In the genomic region with DNA sequence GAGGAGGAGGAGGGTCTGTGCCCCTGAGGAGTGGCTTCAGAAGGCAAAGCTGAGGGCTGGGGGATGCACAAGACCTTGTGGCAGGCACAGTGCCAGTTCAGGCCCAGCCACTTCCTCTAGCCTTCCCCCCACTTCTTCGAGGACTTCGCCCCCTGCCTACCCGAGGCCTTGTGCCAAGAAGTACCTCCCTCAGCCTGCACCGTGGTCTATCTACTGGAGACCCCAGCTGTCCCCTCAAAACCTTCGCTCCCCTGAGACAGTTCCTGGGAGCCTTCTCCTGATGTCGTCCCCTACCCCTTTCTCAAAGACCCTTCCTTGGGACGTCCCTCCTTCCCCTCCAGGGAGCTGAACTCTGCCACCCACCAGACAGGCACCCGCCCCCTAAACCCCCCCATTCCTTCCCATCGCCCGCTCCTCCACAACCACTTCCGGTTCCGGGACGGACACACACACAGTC, we compare ENCODE assay signal across 8 cellular contexts. TPM values are rescaled to one million over a fixed set of nuclear protein-coding genes. Genes with fewer than 3 reads are reported as not detected.
DNase-seq lines count a peak whose midpoint lies in the region; ATAC-seq and TF ChIP-seq lines count a peak whose summit lies in the region.

No MANE protein-coding gene starts in this region.

- WGBS in right cardiac atrium, result under 1% methylated on average over 13 of the region's 13 CpGs

- H3K4me3 Mint-ChIP-seq in activated naive CD8-positive, alpha-beta T cell treated with anti-CD3 and anti-CD28 coated beads for 36 hours, result peak overlapping the region; percentile 98

- intact Hi-C loops in right cardiac atrium (cut with DNase I), result loop anchor here in 2 of 4 donors (2.0 to 10.0 kb wide), 2 partner anchors 26 to 74 kb away; a partner anchor contains a TSS
- intact Hi-C loops in gastrocnemius medialis (cut with DNase I; ENCODE audit: low total_unique reads), result loop anchor here (2.0 to 10.0 kb wide), 4 partner anchors 80 to 351 kb away; a partner anchor contains a TSS

- H3K4me3 ChIP-seq in BE2C (ENCODE audit: low read depth, low read length) (peak overlapping the region; percentile 79), MG63 (peak overlapping the region; percentile 88), right cardiac atrium (ENCODE audit: low read length) (peak overlapping the region; percentile 92), gastrocnemius medialis (peak overlapping the region; percentile 79 to 92 (median 88))

- peak overlapping the region; percentile 95 for H3K27ac Mint-ChIP-seq in activated naive CD8-positive, alpha-beta T cell treated with anti-CD3 and anti-CD28 coated beads for 36 hours

- TF ChIP-seq CTCF in BE2C (IDR thresholded peaks at IDR 0.05; ENCODE audit: low read depth, low read length) (no peak), gastrocnemius medialis (IDR thresholded peaks at IDR 0.05 in 4 of 5, conservative IDR thresholded peaks at IDR 0.05 in 1 of 5) (no peak)

- H3K27me3 ChIP-seq in BE2C, result no peaks in the 10 kb centered on the region
- no peaks in the 10 kb centered on the region for H3K27me3 ChIP-seq in MG63
- no peaks in the 10 kb centered on the region for H3K27me3 ChIP-seq in right cardiac atrium (ENCODE audit: control insufficient read depth, insufficient read depth)
- H3K27me3 ChIP-seq in gastrocnemius medialis, result no peaks in the 10 kb centered on the region

- no peaks in the 10 kb centered on the region for H3K9me3 Mint-ChIP-seq in activated naive CD8-positive, alpha-beta T cell treated with anti-CD3 and anti-CD28 coated beads for 36 hours

- DNase-seq in BE2C, result peak; percentile 35
- DNase-seq in MG63, result peak; percentile 39
- peak; percentile 44 for DNase-seq in activated naive CD8-positive, alpha-beta T cell treated with anti-CD3 and anti-CD28 coated beads for 36 hours
- DNase-seq in right cardiac atrium, result peak; percentile 61 to 78 (median 77)
- DNase-seq in gastrocnemius medialis, result peak in 1 of 2 donors; percentile 36
- DNase-seq in NCI-H1105 (lab: John Stamatoyannopoulos, UW), result no peak

- peaks cover 17% of the 10 kb centered on the region for H3K36me3 ChIP-seq in BE2C
- peaks cover 27% of the 10 kb centered on the region for H3K36me3 ChIP-seq in MG63
- no peaks in the 10 kb centered on the region for H3K36me3 ChIP-seq in gastrocnemius medialis

- H3K9me3 ChIP-seq in BE2C (no peaks in the 10 kb centered on the region), MG63 (no peaks in the 10 kb centered on the region), right cardiac atrium (ENCODE audit: control insufficient read depth, low read length) (no peaks in the 10 kb centered on the region), gastrocnemius medialis (no peaks in the 10 kb centered on the region)

- ATAC-seq in GM19023 (IDR thresholded peaks at IDR 0.05; ENCODE audit: unreplicated experiment) (peak; percentile 1), right cardiac atrium (peak in 1 of 2 donors; percentile 0), gastrocnemius medialis (no peak), HG03039 (IDR thresholded peaks at IDR 0.05; ENCODE audit: unreplicated experiment) (no peak)

- H3K4me1 ChIP-seq in BE2C (no peaks in the 10 kb centered on the region), right cardiac atrium (ENCODE audit: control insufficient read depth, insufficient read depth, low read length) (no peaks in the 10 kb centered on the region), gastrocnemius medialis (peaks cover 27 to 30% of the 10 kb centered on the region in 2 donors)

- H3K36me3 Mint-ChIP-seq in activated naive CD8-positive, alpha-beta T cell treated with anti-CD3 and anti-CD28 coated beads for 36 hours, result peaks cover 28% of the 10 kb centered on the region

- H3K4me1 Mint-ChIP-seq in activated naive CD8-positive, alpha-beta T cell treated with anti-CD3 and anti-CD28 coated beads for 36 hours, result peaks cover 38% of the 10 kb centered on the region

- H3K27ac ChIP-seq in right cardiac atrium (ENCODE audit: low read length), result peak overlapping the region; percentile 98
- peak overlapping the region; percentile 94 to 98 (median 96) for H3K27ac ChIP-seq in gastrocnemius medialis

- TF ChIP-seq POLR2A in gastrocnemius medialis (IDR thresholded peaks at IDR 0.05), result no peak

- H3K27me3 Mint-ChIP-seq in activated naive CD8-positive, alpha-beta T cell treated with anti-CD3 and anti-CD28 coated beads for 36 hours, result no peaks in the 10 kb centered on the region

- in situ Hi-C loops in gastrocnemius medialis (cut with MboI; ENCODE audit: low sequenced_read_pairs in 4 of 4), result no loop called here

RNA-seq across cellular contexts. Expression of a gene that starts 0.6 kb away (rescaled TPM):
- 171 TPM for polyA plus RNA-seq in BE2C (2012; ENCODE audit: insufficient read depth, insufficient read length, low read depth)
- 9.3 and 21.9 TPM in 2 replicates for total RNA-seq in MG63 (2014; rRNA removed; shearing (Covaris generic); ENCODE audit: low replicate concordance)
- 10 to 100 TPM; 60.6 to 61.8 TPM for total RNA-seq in activated naive CD8-positive, alpha-beta T cell treated with anti-CD3 and anti-CD28 coated beads for 36 hours
- 10 to 100 TPM; 32.9 to 35.0 (median 33.8) TPM for total RNA-seq in right cardiac atrium
- 23.5 TPM for polyA plus RNA-seq in right cardiac atrium
- total RNA-seq in gastrocnemius medialis, result 10 to 100 TPM; 22.4 to 35.3 (median 27.9) TPM

RNA-seq across cellular contexts. Expression of a gene that starts 12.0 kb away (rescaled TPM):
- 19.7 TPM for polyA plus RNA-seq in BE2C (2012; ENCODE audit: insufficient read depth, insufficient read length, low read depth)
- total RNA-seq in MG63 (2014; rRNA removed; shearing (Covaris generic); ENCODE audit: low replicate concordance), result not detected in 2 replicates
- under 1 TPM in 1 of 2 experiments, not detected in 1; 0.37 TPM for total RNA-seq in activated naive CD8-positive, alpha-beta T cell treated with anti-CD3 and anti-CD28 coated beads for 36 hours
- total RNA-seq in right cardiac atrium, result under 1 TPM in 3 of 4 donors, not detected in 1; 0.29 to 0.99 (median 0.80) TPM
- polyA plus RNA-seq in right cardiac atrium, result 0.18 TPM
- total RNA-seq in gastrocnemius medialis, result not detected

RNA-seq across cellular contexts. Expression of a gene that starts 25.7 kb away (rescaled TPM):
- 50.8 TPM for polyA plus RNA-seq in BE2C (2012; ENCODE audit: insufficient read depth, insufficient read length, low read depth)
- total RNA-seq in MG63 (2014; rRNA removed; shearing (Covaris generic); ENCODE audit: low replicate concordance), result 30.1 and 33.1 TPM in 2 replicates
- total RNA-seq in activated naive CD8-positive, alpha-beta T cell treated with anti-CD3 and anti-CD28 coated beads for 36 hours, result 10 to 100 TPM; 10.9 to 11.1 TPM
- total RNA-seq in right cardiac atrium (10 to 100 TPM; 18.3 to 31.2 (median 30.2) TPM), gastrocnemius medialis (10 to 100 TPM; 12.8 to 28.9 (median 19.7) TPM)
- polyA plus RNA-seq in right cardiac atrium, result 27.0 TPM

RNA-seq across cellular contexts. Expression of a gene that starts 35.3 kb away (rescaled TPM):
- polyA plus RNA-seq in BE2C (2012; ENCODE audit: insufficient read depth, insufficient read length, low read depth), result 335 TPM
- 91.3 and 125 TPM in 2 replicates for total RNA-seq in MG63 (2014; rRNA removed; shearing (Covaris generic); ENCODE audit: low replicate concordance)
- 10 to 100 TPM; 37.1 to 41.6 TPM for total RNA-seq in activated naive CD8-positive, alpha-beta T cell treated with anti-CD3 and anti-CD28 coated beads for 36 hours
- total RNA-seq in right cardiac atrium (10 to 100 TPM; 60.3 to 71.0 (median 65.9) TPM), gastrocnemius medialis (100 to 1,000 TPM in 2 of 4 donors, 10 to 100 TPM in 2; 82.0 to 132 (median 99.0) TPM)
- polyA plus RNA-seq in right cardiac atrium, result 71.8 TPM

RNA-seq across cellular contexts. Expression of a gene that starts 41.3 kb away (rescaled TPM):
- polyA plus RNA-seq in BE2C (2012; ENCODE audit: insufficient read depth, insufficient read length, low read depth), result 2.3 TPM
- not detected in 2 replicates for total RNA-seq in MG63 (2014; rRNA removed; shearing (Covaris generic); ENCODE audit: low replicate concordance)
- total RNA-seq in activated naive CD8-positive, alpha-beta T cell treated with anti-CD3 and anti-CD28 coated beads for 36 hours, result 1 to 10 TPM in 1 of 2 experiments, under 1 TPM in 1; 0.86 to 1.2 TPM
- total RNA-seq in right cardiac atrium (1 to 10 TPM; 1.0 to 2.1 (median 1.1) TPM), gastrocnemius medialis (under 1 TPM in 3 of 4 donors, not detected in 1; 0.27 to 0.71 (median 0.65) TPM)
- 0.50 TPM for polyA plus RNA-seq in right cardiac atrium
